In genomic region chr17:64326420-64327054, GRCh38 we compare ENCODE assay signal across 9 cellular contexts.
A peak's percentile ranks its signal among the peaks of the same experiment; 100 is the strongest.
DNase-seq lines count a peak whose midpoint lies in the region; ATAC-seq and TF ChIP-seq lines count a peak whose summit lies in the region.
"Had no signal": no experiment of that assay in that cellular context is flagged by ENCODE, and none has a peak within 500 bp of the region (broad histone marks: within the 10 kb centered on the region; RNA-seq: fewer than 3 reads in every experiment).

No MANE protein-coding gene starts in this region.

- ATAC-seq in GM18873 (IDR thresholded peaks at IDR 0.05; ENCODE audit: low FRiP score, unreplicated experiment) = no peak

- DNase-seq in Daoy (ENCODE audit: low read depth) (peak; percentile 86), T1000 (lab: John Stamatoyannopoulos, UW) (peak; percentile 72), fibroblast of villous mesenchyme (ENCODE audit: low read depth) (peak; percentile 91), renal cortical epithelial cell (ENCODE audit: low read depth) (peak; percentile 99), dedifferentiated amniotic fluid mesenchymal stem cell (ENCODE audit: extremely low spot score) (no peak), NCI-H128 (lab: John Stamatoyannopoulos, UW; ENCODE audit: unreplicated experiment) (no peak), NCI-H2029 (lab: John Stamatoyannopoulos, UW) (no peak)
- DNase-seq: glutamatergic neuron had no signal

- no peak for TF ChIP-seq CTCF in fibroblast of villous mesenchyme (IDR thresholded peaks at IDR 0.05; ENCODE audit: insufficient read depth, low read depth, low read length)

- no peak overlapping the region for H3K4me3 ChIP-seq in fibroblast of villous mesenchyme (ENCODE audit: low read depth, low read length)

Comparison
In these comparisons a context has a peak if more than half of its experiments do, and no peak if none do; other contexts are left out.
1. DNase-seq: peak in Daoy (single experiment), T1000 (single experiment), fibroblast of villous mesenchyme (single experiment) and renal cortical epithelial cell (single experiment); none in dedifferentiated amniotic fluid mesenchymal stem cell (single experiment), NCI-H128 (single experiment) and NCI-H2029 (single experiment).